In the genomic region with DNA sequence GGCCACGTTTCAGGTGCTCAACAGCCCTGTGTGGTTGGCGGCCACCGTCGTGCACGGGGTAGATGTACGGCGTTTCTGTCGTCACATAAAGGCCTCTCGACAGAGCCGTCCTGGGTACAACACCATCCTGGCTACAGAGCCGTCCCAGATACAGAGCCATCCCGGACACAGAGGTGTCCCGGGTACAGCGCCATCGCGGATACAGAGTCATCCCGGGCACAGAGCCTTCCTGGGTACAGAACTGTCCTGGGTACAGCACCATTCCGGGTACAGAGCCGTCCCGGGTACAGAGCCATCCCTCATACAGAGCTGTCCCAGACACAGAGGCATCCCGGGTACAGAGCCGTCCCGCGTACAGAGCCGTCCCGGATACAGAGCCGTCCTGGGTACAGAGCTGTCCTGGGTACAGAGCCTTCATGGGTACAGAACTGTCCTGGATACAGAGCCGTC, we compare ENCODE assay signal across 22 cellular contexts.
"Had no signal": no experiment of that assay in that cellular context is flagged by ENCODE, and none has a peak within 500 bp of the region (broad histone marks: within the 10 kb centered on the region; RNA-seq: fewer than 3 reads in every experiment).

No MANE protein-coding gene starts in this region.

- H3K27me3 ChIP-seq: thyroid gland had no signal

- H3K4me3 Mint-ChIP-seq: endodermal cell; naive thymus-derived CD8-positive, alpha-beta T cell; neural crest cell had no signal

- H3K4me3 ChIP-seq: coronary artery, hepatocyte, pancreas, spleen, suprapubic skin, thyroid gland had no signal

- H3K27ac Mint-ChIP-seq: endodermal cell; naive thymus-derived CD8-positive, alpha-beta T cell; progenitor cell of endocrine pancreas had no signal

- H3K36me3 ChIP-seq: pancreas, spleen, suprapubic skin, thyroid gland had no signal

- ATAC-seq: left colon; naive thymus-derived CD8-positive, alpha-beta T cell; pancreas; sciatic nerve had no signal

- H3K9me3 ChIP-seq: pancreas, suprapubic skin, thyroid gland had no signal

- H3K36me3 Mint-ChIP-seq: naive thymus-derived CD8-positive, alpha-beta T cell had no signal

- H3K27ac ChIP-seq: coronary artery, hepatocyte, pancreas, spleen, suprapubic skin, thyroid gland had no signal

- H3K4me1 ChIP-seq: pancreas, suprapubic skin, thyroid gland had no signal

- DNase-seq: caudate nucleus; effector CD4-positive, alpha-beta T cell; endodermal cell; erythroblast; foreskin melanocyte; left colon; mammary epithelial cell; naive thymus-derived CD8-positive, alpha-beta T cell; occipital lobe; pancreas; spleen; stimulated activated CD4-positive, alpha-beta T cell treated with anti-CD3 and anti-CD28 coated beads, Interleukin-15, amount 100 ng/mL, for 24 hours; stimulated activated CD4-positive, alpha-beta T cell treated with anti-CD3 and anti-CD28 coated beads, Interleukin-1b, Interleukin-23, amount 100 ng/mL, for 48 hours; stimulated activated CD4-positive, alpha-beta T cell treated with anti-CD3 and anti-CD28 coated beads, Interleukin-4, amount 100 ng/mL, for 24 hours; stimulated activated naive CD4-positive, alpha-beta T cell; thyroid gland had no signal
